In the genomic region with DNA sequence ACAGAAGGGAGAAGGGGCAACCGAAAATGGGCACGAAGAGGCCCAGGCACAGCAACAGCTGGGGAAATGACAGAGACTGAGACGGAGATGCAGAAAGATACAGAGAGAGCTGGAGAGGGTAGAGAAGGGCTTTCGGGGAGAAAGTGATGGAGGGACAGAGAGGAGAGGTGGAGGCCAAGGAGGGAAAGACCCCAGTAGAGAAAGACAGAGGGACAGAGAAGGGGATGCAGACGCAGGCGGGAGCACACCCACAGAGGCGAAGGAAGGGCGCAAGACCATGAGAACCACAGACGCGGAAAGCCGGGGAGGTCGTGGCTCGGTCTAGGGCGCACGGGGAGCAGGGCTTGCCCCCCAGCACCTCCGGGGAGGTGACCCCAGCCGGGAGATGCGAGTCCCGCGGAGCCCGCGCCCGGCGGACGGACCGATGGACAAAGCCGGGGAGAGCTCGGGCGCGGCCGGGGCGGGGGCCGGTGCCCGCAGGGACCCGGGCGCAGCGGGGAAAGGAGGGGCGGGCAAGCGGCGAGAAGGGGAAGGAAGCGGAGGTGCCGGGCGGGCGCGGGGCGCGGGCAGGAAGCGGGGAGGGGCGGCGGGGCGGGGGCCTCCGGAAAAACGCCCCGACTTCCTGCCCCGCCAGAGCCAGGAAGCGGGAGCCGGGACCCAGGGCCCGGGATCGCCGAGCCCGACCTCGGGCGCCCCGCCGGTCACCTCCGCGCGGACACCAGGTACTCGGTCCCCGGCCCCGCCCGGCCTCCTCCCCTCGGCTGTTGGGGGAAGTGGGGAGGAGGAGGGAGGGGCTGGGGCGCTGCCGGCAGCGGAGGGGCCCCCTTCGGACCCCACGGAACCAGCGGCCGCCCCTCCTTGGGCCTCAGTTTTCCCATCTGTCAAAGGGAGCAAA, we compare ENCODE assay signal across 8 cellular contexts. TPM values are rescaled to one million over a fixed set of nuclear protein-coding genes. Genes with fewer than 3 reads are reported as not detected.
DNase-seq lines count a peak whose midpoint lies in the region; ATAC-seq and TF ChIP-seq lines count a peak whose summit lies in the region.

A gene with protein sequence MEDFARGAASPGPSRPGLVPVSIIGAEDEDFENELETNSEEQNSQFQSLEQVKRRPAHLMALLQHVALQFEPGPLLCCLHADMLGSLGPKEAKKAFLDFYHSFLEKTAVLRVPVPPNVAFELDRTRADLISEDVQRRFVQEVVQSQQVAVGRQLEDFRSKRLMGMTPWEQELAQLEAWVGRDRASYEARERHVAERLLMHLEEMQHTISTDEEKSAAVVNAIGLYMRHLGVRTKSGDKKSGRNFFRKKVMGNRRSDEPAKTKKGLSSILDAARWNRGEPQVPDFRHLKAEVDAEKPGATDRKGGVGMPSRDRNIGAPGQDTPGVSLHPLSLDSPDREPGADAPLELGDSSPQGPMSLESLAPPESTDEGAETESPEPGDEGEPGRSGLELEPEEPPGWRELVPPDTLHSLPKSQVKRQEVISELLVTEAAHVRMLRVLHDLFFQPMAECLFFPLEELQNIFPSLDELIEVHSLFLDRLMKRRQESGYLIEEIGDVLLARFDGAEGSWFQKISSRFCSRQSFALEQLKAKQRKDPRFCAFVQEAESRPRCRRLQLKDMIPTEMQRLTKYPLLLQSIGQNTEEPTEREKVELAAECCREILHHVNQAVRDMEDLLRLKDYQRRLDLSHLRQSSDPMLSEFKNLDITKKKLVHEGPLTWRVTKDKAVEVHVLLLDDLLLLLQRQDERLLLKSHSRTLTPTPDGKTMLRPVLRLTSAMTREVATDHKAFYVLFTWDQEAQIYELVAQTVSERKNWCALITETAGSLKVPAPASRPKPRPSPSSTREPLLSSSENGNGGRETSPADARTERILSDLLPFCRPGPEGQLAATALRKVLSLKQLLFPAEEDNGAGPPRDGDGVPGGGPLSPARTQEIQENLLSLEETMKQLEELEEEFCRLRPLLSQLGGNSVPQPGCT (plus strand): TSS at position 617 of the 895 bp plus-strand sequence. CDS start 4,899 bp downstream, outside the sequence.

- ATAC-seq in effector memory CD8-positive, alpha-beta T cell (replicated peaks): no peak
- ATAC-seq in HG02840 (IDR thresholded peaks at IDR 0.05; ENCODE audit: low FRiP score, unreplicated experiment): no peak

- POLR2A ChIA-PET in activated CD4-positive, alpha-beta T cell treated with anti-CD3 and anti-CD28 coated beads, Interleukin-2, amount 10 ng/mL, durations not matched to agents 7 days and 5 days (lab: Charles Lee): no interaction called here

- peaks cover 43% of the 10 kb centered on the region for H3K4me1 ChIP-seq in suprapubic skin

- H3K9me3 ChIP-seq in MG63 (no peaks in the 10 kb centered on the region), suprapubic skin (no peaks in the 10 kb centered on the region)

- TF ChIP-seq CTCF in mesothelial cell of epicardium (IDR thresholded peaks at IDR 0.05; ENCODE audit: unreplicated experiment): no peak
- TF ChIP-seq CTCF in suprapubic skin (IDR thresholded peaks at IDR 0.05): no peak

- peak within 1 kb of the TSS; percentile 95 for H3K27ac Mint-ChIP-seq in activated CD4-positive, alpha-beta T cell treated with anti-CD3 and anti-CD28 coated beads, Interleukin-2, amount 10 ng/mL, durations not matched to agents 7 days and 5 days
- peak within 1 kb of the TSS; percentile 91 to 97 for H3K27ac Mint-ChIP-seq in effector memory CD8-positive, alpha-beta T cell
- H3K27ac Mint-ChIP-seq in mesothelial cell of epicardium: peak within 1 kb of the TSS; percentile 87

- H3K4me3 Mint-ChIP-seq in activated CD4-positive, alpha-beta T cell treated with anti-CD3 and anti-CD28 coated beads, Interleukin-2, amount 10 ng/mL, durations not matched to agents 7 days and 5 days: peak within 1 kb of the TSS; percentile 95
- H3K4me3 Mint-ChIP-seq in effector memory CD8-positive, alpha-beta T cell: peak within 1 kb of the TSS; percentile 85 to 91
- H3K4me3 Mint-ChIP-seq in mesothelial cell of epicardium: peak within 1 kb of the TSS; percentile 93

- peaks cover 50% of the 10 kb centered on the region for H3K4me1 Mint-ChIP-seq in activated CD4-positive, alpha-beta T cell treated with anti-CD3 and anti-CD28 coated beads, Interleukin-2, amount 10 ng/mL, durations not matched to agents 7 days and 5 days
- peaks cover 59 to 65% of the 10 kb centered on the region in 2 donors for H3K4me1 Mint-ChIP-seq in effector memory CD8-positive, alpha-beta T cell (ENCODE audit: low read depth in 2 of 2)
- peaks cover 24% of the 10 kb centered on the region for H3K4me1 Mint-ChIP-seq in mesothelial cell of epicardium

- H3K36me3 Mint-ChIP-seq in activated CD4-positive, alpha-beta T cell treated with anti-CD3 and anti-CD28 coated beads, Interleukin-2, amount 10 ng/mL, durations not matched to agents 7 days and 5 days (ENCODE audit: low read depth): peaks cover 46% of the 10 kb centered on the region
- H3K36me3 Mint-ChIP-seq in effector memory CD8-positive, alpha-beta T cell (ENCODE audit: insufficient read depth): peaks cover 62% of the 10 kb centered on the region
- no peaks in the 10 kb centered on the region for H3K36me3 Mint-ChIP-seq in mesothelial cell of epicardium

- TF ChIP-seq EP300 in suprapubic skin (IDR thresholded peaks at IDR 0.05): no peak

- H3K27me3 ChIP-seq in MG63 (no peaks in the 10 kb centered on the region), suprapubic skin (no peaks in the 10 kb centered on the region)

- no peaks in the 10 kb centered on the region for H3K9me3 Mint-ChIP-seq in activated CD4-positive, alpha-beta T cell treated with anti-CD3 and anti-CD28 coated beads, Interleukin-2, amount 10 ng/mL, durations not matched to agents 7 days and 5 days
- H3K9me3 Mint-ChIP-seq in effector memory CD8-positive, alpha-beta T cell: no peaks in the 10 kb centered on the region
- H3K9me3 Mint-ChIP-seq in mesothelial cell of epicardium: no peaks in the 10 kb centered on the region

- no peaks in the 10 kb centered on the region for H3K27me3 Mint-ChIP-seq in activated CD4-positive, alpha-beta T cell treated with anti-CD3 and anti-CD28 coated beads, Interleukin-2, amount 10 ng/mL, durations not matched to agents 7 days and 5 days
- H3K27me3 Mint-ChIP-seq in effector memory CD8-positive, alpha-beta T cell: no peaks in the 10 kb centered on the region
- H3K27me3 Mint-ChIP-seq in mesothelial cell of epicardium (ENCODE audit: low read depth): peaks cover 42% of the 10 kb centered on the region

- H3K4me3 ChIP-seq in GM08714 (ENCODE audit: low read length) (peak within 1 kb of the TSS; percentile 91), MG63 (peak within 1 kb of the TSS; percentile 92), suprapubic skin (peak within 1 kb of the TSS; percentile 84)

- in situ Hi-C loops in KBM-7 (cut with MboI; ENCODE audit: low pct_unique_long_range_greater_than_20kb, low sequenced_read_pairs): no loop called here

- CTCF ChIA-PET in activated CD4-positive, alpha-beta T cell treated with anti-CD3 and anti-CD28 coated beads, Interleukin-2, amount 10 ng/mL, durations not matched to agents 7 days and 5 days (lab: Charles Lee): interaction anchor here (1.0 to 2.9 kb wide), 4 partner anchors 10 to 62 kb away, joined by 3 to 12 read pairs (median 4); partner anchors contain the start of gene RPS19

- peaks cover 34% of the 10 kb centered on the region for H3K36me3 ChIP-seq in MG63
- peaks cover 3% of the 10 kb centered on the region for H3K36me3 ChIP-seq in suprapubic skin

- TF ChIP-seq POLR2A in suprapubic skin (IDR thresholded peaks at IDR 0.05): peak in 1 of 2 donors; percentile 26

- peak; percentile 82 for DNase-seq in MG63
- DNase-seq in activated CD4-positive, alpha-beta T cell treated with anti-CD3 and anti-CD28 coated beads, Interleukin-2, amount 10 ng/mL, durations not matched to agents 7 days and 5 days: peak; percentile 68
- DNase-seq in effector memory CD8-positive, alpha-beta T cell: peak in 2 of 3 experiments; percentile 37 to 48
- peak; percentile 26 to 44 for DNase-seq in mesothelial cell of epicardium (ENCODE audit: low spot score in 2 of 2, unreplicated experiment in 2 of 2)
- peak in 1 of 2 donors; percentile 77 for DNase-seq in suprapubic skin (ENCODE audit: low spot score in 2 of 2)
- DNase-seq in KBM-7: no peak

- WGBS in suprapubic skin: 1% methylated on average over 63 of the region's 80 CpGs

- peak within 1 kb of the TSS; percentile 84 for H3K27ac ChIP-seq in suprapubic skin

RNA-seq across cellular contexts. Expression of the gene that starts here (rescaled TPM):
- 107 and 142 TPM in 2 replicates for total RNA-seq in MG63 (2014; rRNA removed; shearing (Covaris generic); ENCODE audit: low replicate concordance)
- 100 to 1,000 TPM; 663 to 761 TPM for total RNA-seq in activated CD4-positive, alpha-beta T cell treated with anti-CD3 and anti-CD28 coated beads, Interleukin-2, amount 10 ng/mL, durations not matched to agents 7 days and 5 days
- 78.8 to 83.9 TPM (median 82.4 TPM) in 3 replicates for total RNA-seq in mesothelial cell of epicardium
- total RNA-seq in suprapubic skin: 100 to 1,000 TPM in 1 of 4 donors, 10 to 100 TPM in 3; 61.0 to 173 (median 72.1) TPM
